ENCODE assay signal across 17 cellular contexts in the genomic region with DNA sequence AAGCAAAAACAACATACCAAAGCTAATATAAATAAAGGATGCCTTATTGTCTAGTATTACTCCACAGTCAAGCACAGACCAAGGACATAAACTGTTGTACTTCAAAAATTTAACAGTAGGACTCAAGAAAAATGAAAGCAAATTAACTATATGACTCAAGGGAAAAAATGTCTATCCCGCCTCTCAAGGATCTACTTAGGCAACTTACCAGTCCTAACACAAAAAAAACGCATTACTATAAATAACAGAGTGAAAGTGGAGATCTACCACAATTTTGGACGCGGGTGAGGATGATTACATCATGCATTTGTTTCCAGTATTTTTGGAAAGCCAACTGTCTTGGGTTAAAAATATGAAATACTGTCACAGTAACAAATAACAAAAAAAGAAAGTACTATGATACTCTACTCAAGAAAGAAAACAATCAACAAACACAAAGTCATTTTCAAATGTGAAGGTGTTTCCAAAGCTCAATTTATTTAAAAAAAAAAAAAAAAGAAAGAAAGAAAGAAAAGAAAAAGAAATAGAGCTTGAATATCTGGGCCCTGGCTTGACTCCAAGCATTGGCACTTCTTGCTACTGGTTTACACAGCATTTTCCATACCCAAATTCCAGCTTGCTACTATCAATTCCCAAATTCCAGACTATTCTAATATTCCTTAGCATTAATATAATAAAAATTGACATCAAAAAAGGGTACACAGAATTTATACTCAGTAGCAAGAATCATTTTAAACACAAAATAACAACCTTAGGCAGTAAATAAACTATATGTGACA.
DNase-seq lines count a peak whose midpoint lies in the region; ATAC-seq and TF ChIP-seq lines count a peak whose summit lies in the region.
"Had no signal": no experiment of that assay in that cellular context is flagged by ENCODE, and none has a peak within 500 bp of the region (broad histone marks: within the 10 kb centered on the region; RNA-seq: fewer than 3 reads in every experiment).

No MANE protein-coding gene starts in this region.

- ATAC-seq in GM19397 (IDR thresholded peaks at IDR 0.05; ENCODE audit: unreplicated experiment) = no peak

- DNase-seq in SIG-M5 treated with dmso at 0.1 percent for 504 hours (lab: John Stamatoyannopoulos, UW; ENCODE audit: unreplicated experiment) = peak; percentile 73
- no peak for DNase-seq in SIG-M5 (lab: John Stamatoyannopoulos, UW)
- peak; percentile 60 for DNase-seq in RPMI7951 (ENCODE audit: low read depth)
- peak; percentile 80 to 81 for DNase-seq in fibroblast of lung (ENCODE audit: low read depth in 2 of 2)
- peak; percentile 33 for DNase-seq in smooth muscle cell of the brain vasculature (ENCODE audit: low read depth, low spot score)
- no peak for DNase-seq in NCI-H226
- DNase-seq in NK-92 treated with Interleukin-12 subunit alpha and Interleukin-12 subunit beta, amount 100 ng/mL, for 24 hours (lab: John Stamatoyannopoulos, UW) = no peak
- DNase-seq: activated CD4-positive, CD25-positive, alpha-beta regulatory T cell treated with anti-CD3 and anti-CD28 coated beads, Interleukin-2, amount 50 U/mL, for 72 hours; activated CD8-positive, alpha-beta memory T cell treated with anti-CD3 and anti-CD28 coated beads, Interleukin-2, amount 50 U/mL, for 48 hours; activated naive CD4-positive, alpha-beta T cell treated with Interleukin-2 at 50 U/mL for 16 hours; COR-L47; NCI-H2171; Peyer's patch; stimulated activated CD4-positive, alpha-beta T cell treated with anti-CD3 and anti-CD28 coated beads, Interleukin-4, amount 100 ng/mL, for 4 hours had no signal

- H3K36me3 ChIP-seq in fibroblast of lung (ENCODE audit: control insufficient read depth, insufficient read depth, low read length) = no peaks in the 10 kb centered on the region
- H3K36me3 ChIP-seq: Peyer's patch had no signal

- no peaks in the 10 kb centered on the region for H3K9me3 ChIP-seq in fibroblast of lung (ENCODE audit: control insufficient read depth, insufficient read depth, low read depth, low read length)

- no peak overlapping the region for H3K4me3 ChIP-seq in fibroblast of lung (replicated peaks in 1 of 4; ENCODE audit: control extremely low read depth in 1 of 4, insufficient read depth in 1 of 4, low read depth in 3 of 4, low read length in 4 of 4)
- H3K4me3 ChIP-seq: hepatocyte, Peyer's patch had no signal

- H2AFZ ChIP-seq in fibroblast of lung (ENCODE audit: low read length) = no peak overlapping the region
- H2AFZ ChIP-seq: hepatocyte had no signal

- no peak overlapping the region for H3K27ac ChIP-seq in fibroblast of lung (ENCODE audit: insufficient read depth, low read length)
- H3K27ac ChIP-seq: 22Rv1, hepatocyte, Peyer's patch had no signal

- no peaks in the 10 kb centered on the region for H3K79me2 ChIP-seq in fibroblast of lung (ENCODE audit: control insufficient read depth, insufficient read depth, low read length)
- H3K79me2 ChIP-seq: hepatocyte had no signal

- TF ChIP-seq CTCF in fibroblast of lung (conservative IDR thresholded peaks at IDR 0.05 in 1 of 2, IDR thresholded peaks at IDR 0.05 in 1 of 2; ENCODE audit: low read depth in 1 of 2, low read length in 2 of 2) = no peak

- H3K9ac ChIP-seq in fibroblast of lung (ENCODE audit: insufficient read depth, low read length) = no peak overlapping the region

- H3K4me2 ChIP-seq in fibroblast of lung (ENCODE audit: extremely low read depth, insufficient read depth, low read length) = no peak overlapping the region
- H3K4me2 ChIP-seq: hepatocyte had no signal

- no peaks in the 10 kb centered on the region for H3K4me1 ChIP-seq in fibroblast of lung (ENCODE audit: control insufficient read depth, extremely low read depth, insufficient read depth, low read length)
- H3K4me1 ChIP-seq: Peyer's patch had no signal

- H3K27me3 ChIP-seq in fibroblast of lung (ENCODE audit: control insufficient read depth, insufficient read depth, low read length) = no peaks in the 10 kb centered on the region
- H3K27me3 ChIP-seq: hepatocyte, Peyer's patch had no signal

- H4K20me1 ChIP-seq in fibroblast of lung (ENCODE audit: control insufficient read depth, extremely low read depth, insufficient read depth, low read length) = no peaks in the 10 kb centered on the region

Comparison
In these comparisons a context has a peak if more than half of its experiments do, and no peak if none do; other contexts are left out.
1. DNase-seq: peak in SIG-M5 treated with dmso at 0.1 percent for 504 hours (single experiment), RPMI7951 (single experiment), fibroblast of lung (2 of 2) and smooth muscle cell of the brain vasculature (single experiment); none in SIG-M5 (single experiment), NCI-H226 (single experiment) and NK-92 treated with Interleukin-12 subunit alpha and Interleukin-12 subunit beta, amount 100 ng/mL, for 24 hours (single experiment).